In genomic region chr11:118221419-118221818, GRCh38 we compare ENCODE assay signal across 25 cellular contexts. TPM values are rescaled to one million over a fixed set of nuclear protein-coding genes. Genes with fewer than 3 reads are reported as not detected.
A peak's percentile ranks its signal among the peaks of the same experiment; 100 is the strongest.
DNase-seq lines count a peak whose midpoint lies in the region; ATAC-seq and TF ChIP-seq lines count a peak whose summit lies in the region.
"Had no signal": no experiment of that assay in that cellular context is flagged by ENCODE, and none has a peak within 500 bp of the region (broad histone marks: within the 10 kb centered on the region; RNA-seq: fewer than 3 reads in every experiment).

No MANE protein-coding gene starts in this region.

- H3K27me3 ChIP-seq in H9 (ENCODE audit: insufficient read depth, low read length), result no peaks in the 10 kb centered on the region
- H3K27me3 ChIP-seq: body of pancreas had no signal

- POLR2A ChIA-PET in naive thymus-derived CD8-positive, alpha-beta T cell (lab: Charles Lee), result interaction anchor here (0.6 to 3.0 kb wide), 13 partner anchors 8 to 215 kb away, joined by 3 to 17 read pairs (median 4); partner anchors contain the start of genes KMT2A and UBE4A

- WGBS in H9 (ENCODE audit: extremely low coverage, insufficient read length, low lambda C conversion rate), result no CpG with 5 or more reads among the region's 5 CpGs

- H3K4me3 Mint-ChIP-seq in activated CD4-positive, alpha-beta T cell treated with anti-CD3 and anti-CD28 coated beads, Interleukin-2, amount 10 ng/mL, durations not matched to agents 24 days and 14 days, result peak overlapping the region; percentile 88
- H3K4me3 Mint-ChIP-seq in H9, result no peak overlapping the region
- H3K4me3 Mint-ChIP-seq in activated T-helper 1 cell treated with anti-CD3 and anti-CD28 coated beads, Interleukin-12 subunit alpha, Interleukin-12 subunit beta, Interleukin-2, Interleukin-4 antibody, amounts not matched to agents 30 ng/mL and 10 ng/mL and 1 ng/mL, durations not matched to agents 14 hours and 24 hours and 36 hours, result peak overlapping the region; percentile 24
- H3K4me3 Mint-ChIP-seq in naive thymus-derived CD8-positive, alpha-beta T cell, result peak overlapping the region in 9 of 10 donors; percentile 61 to 95 (median 84)
- H3K4me3 Mint-ChIP-seq in progenitor cell of endocrine pancreas (ENCODE audit: low read depth), result no peak overlapping the region
- H3K4me3 Mint-ChIP-seq: neural progenitor cell had no signal

- no peak overlapping the region for H3K9ac ChIP-seq in H9 (ENCODE audit: extremely low read depth, insufficient read length, low read length)
- H3K9ac ChIP-seq: neural progenitor cell had no signal

- no peak overlapping the region for H3K4ac ChIP-seq in H9 (ENCODE audit: low read depth, low read length)

- H3K4me1 ChIP-seq in H9 (ENCODE audit: insufficient read depth, low read length), result no peaks in the 10 kb centered on the region
- H3K4me1 ChIP-seq: body of pancreas, neural progenitor cell, sigmoid colon had no signal

- H3K79me2 ChIP-seq in H9 (ENCODE audit: insufficient read depth, low read length), result no peaks in the 10 kb centered on the region

- H3K4me2 ChIP-seq in H9 (ENCODE audit: insufficient read depth, insufficient read length, low read length), result no peak overlapping the region
- H3K4me2 ChIP-seq: neural progenitor cell, PC-9 had no signal

- no peak overlapping the region for H3T11ph ChIP-seq in H9 (ENCODE audit: low read length)

- H3K23ac ChIP-seq in H9 (ENCODE audit: insufficient read length, low read depth, low read length), result no peak overlapping the region

- no peak overlapping the region for H2BK120ac ChIP-seq in H9 (ENCODE audit: low read depth, low read length, poor library complexity, severe bottlenecking)

- no peaks in the 10 kb centered on the region for H3K23me2 ChIP-seq in H9 (ENCODE audit: insufficient read length, low read depth, low read length, poor library complexity, severe bottlenecking)

- no peak overlapping the region for H2AK5ac ChIP-seq in H9 (ENCODE audit: insufficient read length, low read length)

- no peak overlapping the region for H3K18ac ChIP-seq in H9 (ENCODE audit: insufficient read length, low read depth, low read length)

- H2BK12ac ChIP-seq in H9 (ENCODE audit: insufficient read length, low read depth, low read length), result no peak overlapping the region

- H2AFZ ChIP-seq in H9 (ENCODE audit: low read length), result no peak overlapping the region
- H2AFZ ChIP-seq: neural progenitor cell, PC-9 had no signal

- no peak overlapping the region for H4K8ac ChIP-seq in H9 (replicated peaks; ENCODE audit: insufficient read length, low read depth, low read length)

- H4K20me1 ChIP-seq in H9 (ENCODE audit: control insufficient read depth, insufficient read depth, insufficient read length), result no peaks in the 10 kb centered on the region

- peaks cover 81% of the 10 kb centered on the region for H3K4me1 Mint-ChIP-seq in activated CD4-positive, alpha-beta T cell treated with anti-CD3 and anti-CD28 coated beads, Interleukin-2, amount 10 ng/mL, durations not matched to agents 24 days and 14 days
- H3K4me1 Mint-ChIP-seq in H9 (no peaks in the 10 kb centered on the region), progenitor cell of endocrine pancreas (ENCODE audit: low read depth) (peaks cover 9% of the 10 kb centered on the region)
- H3K4me1 Mint-ChIP-seq in activated T-helper 1 cell treated with anti-CD3 and anti-CD28 coated beads, Interleukin-12 subunit alpha, Interleukin-12 subunit beta, Interleukin-2, Interleukin-4 antibody, amounts not matched to agents 30 ng/mL and 10 ng/mL and 1 ng/mL, durations not matched to agents 14 hours and 24 hours and 36 hours (ENCODE audit: low read depth), result peaks cover 90% of the 10 kb centered on the region
- H3K4me1 Mint-ChIP-seq in naive thymus-derived CD8-positive, alpha-beta T cell, result peaks cover 58 to 77% (median 73%) of the 10 kb centered on the region in 4 donors
- H3K4me1 Mint-ChIP-seq: neural progenitor cell had no signal

- H3K79me1 ChIP-seq in H9 (ENCODE audit: insufficient read depth, low read depth, low read length, poor library complexity, severe bottlenecking), result no peaks in the 10 kb centered on the region

- H3K27me3 Mint-ChIP-seq in activated CD4-positive, alpha-beta T cell treated with anti-CD3 and anti-CD28 coated beads, Interleukin-2, amount 10 ng/mL, durations not matched to agents 24 days and 14 days, result no peaks in the 10 kb centered on the region
- H3K27me3 Mint-ChIP-seq in H9 (ENCODE audit: low read depth) (peaks cover 27% of the 10 kb centered on the region), progenitor cell of endocrine pancreas (no peaks in the 10 kb centered on the region)
- H3K27me3 Mint-ChIP-seq in activated T-helper 1 cell treated with anti-CD3 and anti-CD28 coated beads, Interleukin-12 subunit alpha, Interleukin-12 subunit beta, Interleukin-2, Interleukin-4 antibody, amounts not matched to agents 30 ng/mL and 10 ng/mL and 1 ng/mL, durations not matched to agents 14 hours and 24 hours and 36 hours (ENCODE audit: insufficient read depth), result no peaks in the 10 kb centered on the region
- no peaks in the 10 kb centered on the region for H3K27me3 Mint-ChIP-seq in naive thymus-derived CD8-positive, alpha-beta T cell

- no peak overlapping the region for H4K91ac ChIP-seq in H9 (ENCODE audit: insufficient read length, low read depth, low read length)

- peaks cover 10% of the 10 kb centered on the region for H3K9me3 Mint-ChIP-seq in activated CD4-positive, alpha-beta T cell treated with anti-CD3 and anti-CD28 coated beads, Interleukin-2, amount 10 ng/mL, durations not matched to agents 24 days and 14 days
- no peaks in the 10 kb centered on the region for H3K9me3 Mint-ChIP-seq in H9
- H3K9me3 Mint-ChIP-seq in activated T-helper 1 cell treated with anti-CD3 and anti-CD28 coated beads, Interleukin-12 subunit alpha, Interleukin-12 subunit beta, Interleukin-2, Interleukin-4 antibody, amounts not matched to agents 30 ng/mL and 10 ng/mL and 1 ng/mL, durations not matched to agents 14 hours and 24 hours and 36 hours, result peaks cover 11% of the 10 kb centered on the region
- H3K9me3 Mint-ChIP-seq in naive thymus-derived CD8-positive, alpha-beta T cell, result no peaks in the 10 kb centered on the region
- H3K9me3 Mint-ChIP-seq in progenitor cell of endocrine pancreas (ENCODE audit: low read depth), result no peaks in the 10 kb centered on the region
- H3K9me3 Mint-ChIP-seq: neural progenitor cell had no signal

- H2BK5ac ChIP-seq in H9 (ENCODE audit: insufficient read length, low read length), result no peak overlapping the region

- peaks cover 67% of the 10 kb centered on the region for H3K36me3 Mint-ChIP-seq in activated CD4-positive, alpha-beta T cell treated with anti-CD3 and anti-CD28 coated beads, Interleukin-2, amount 10 ng/mL, durations not matched to agents 24 days and 14 days (ENCODE audit: low read depth)
- H3K36me3 Mint-ChIP-seq in H9 (ENCODE audit: insufficient read depth in 1 of 3, low read depth in 3 of 3), result no peaks in the 10 kb centered on the region
- H3K36me3 Mint-ChIP-seq in activated T-helper 1 cell treated with anti-CD3 and anti-CD28 coated beads, Interleukin-12 subunit alpha, Interleukin-12 subunit beta, Interleukin-2, Interleukin-4 antibody, amounts not matched to agents 30 ng/mL and 10 ng/mL and 1 ng/mL, durations not matched to agents 14 hours and 24 hours and 36 hours (ENCODE audit: low read depth), result peaks cover 46% of the 10 kb centered on the region
- H3K36me3 Mint-ChIP-seq in naive thymus-derived CD8-positive, alpha-beta T cell, result peaks cover 0 to 12% (median 1%) of the 10 kb centered on the region in 3 donors
- no peaks in the 10 kb centered on the region for H3K36me3 Mint-ChIP-seq in progenitor cell of endocrine pancreas (ENCODE audit: insufficient read depth)
- H3K36me3 Mint-ChIP-seq: neural progenitor cell had no signal

- H2BK20ac ChIP-seq in H9 (ENCODE audit: low read depth, low read length, poor library complexity, severe bottlenecking), result no peak overlapping the region

- H4K5ac ChIP-seq in H9 (ENCODE audit: insufficient read length, low read depth, low read length), result no peak overlapping the region

- H3K9me3 ChIP-seq in H9 (ENCODE audit: control insufficient read depth, low read depth, low read length), result no peaks in the 10 kb centered on the region
- H3K9me3 ChIP-seq: adrenal gland, body of pancreas, sigmoid colon had no signal

- no peak overlapping the region for H3K56ac ChIP-seq in H9 (ENCODE audit: insufficient read length, low read depth, low read length)

- no peak overlapping the region for H2BK15ac ChIP-seq in H9 (ENCODE audit: low read depth, low read length)

- no peak for ATAC-seq in naive thymus-derived CD8-positive, alpha-beta T cell
- ATAC-seq: body of pancreas had no signal

- H3K27ac ChIP-seq in H9 (ENCODE audit: insufficient read length, low read depth, low read length), result no peak overlapping the region
- H3K27ac ChIP-seq: adrenal gland, body of pancreas, dorsolateral prefrontal cortex, neural progenitor cell, PC-9, sigmoid colon had no signal

- H3K27ac Mint-ChIP-seq in activated CD4-positive, alpha-beta T cell treated with anti-CD3 and anti-CD28 coated beads, Interleukin-2, amount 10 ng/mL, durations not matched to agents 24 days and 14 days, result peak overlapping the region; percentile 100
- H3K27ac Mint-ChIP-seq in H9, result no peak overlapping the region
- H3K27ac Mint-ChIP-seq in activated T-helper 1 cell treated with anti-CD3 and anti-CD28 coated beads, Interleukin-12 subunit alpha, Interleukin-12 subunit beta, Interleukin-2, Interleukin-4 antibody, amounts not matched to agents 30 ng/mL and 10 ng/mL and 1 ng/mL, durations not matched to agents 14 hours and 24 hours and 36 hours, result peak overlapping the region; percentile 16
- peak overlapping the region in 8 of 10 donors; percentile 87 to 96 (median 94) for H3K27ac Mint-ChIP-seq in naive thymus-derived CD8-positive, alpha-beta T cell
- H3K27ac Mint-ChIP-seq in progenitor cell of endocrine pancreas, result no peak overlapping the region
- H3K27ac Mint-ChIP-seq: neural progenitor cell had no signal

- intact Hi-C loops in activated CD4-positive, alpha-beta T cell treated with anti-CD3 and anti-CD28 coated beads, Interleukin-2, amount 10 ng/mL, durations not matched to agents 24 days and 14 days (cut with micrococcal nuclease), result no loop called here
- intact Hi-C loops in activated T-helper 1 cell treated with anti-CD3 and anti-CD28 coated beads, Interleukin-12 subunit alpha, Interleukin-12 subunit beta, Interleukin-2, Interleukin-4 antibody, amounts not matched to agents 30 ng/mL and 10 ng/mL and 1 ng/mL, durations not matched to agents 14 hours and 24 hours and 36 hours (cut with micrococcal nuclease), result no loop called here

- TF ChIP-seq CTCF in H9 (conservative IDR thresholded peaks at IDR 0.05), result no peak
- TF ChIP-seq CTCF in progenitor cell of endocrine pancreas (IDR thresholded peaks at IDR 0.05; ENCODE audit: unreplicated experiment), result no peak

- DNase-seq in activated CD4-positive, alpha-beta T cell treated with anti-CD3 and anti-CD28 coated beads, Interleukin-2, amount 10 ng/mL, durations not matched to agents 24 days and 14 days, result peak; percentile 60
- DNase-seq in activated CD4-positive, alpha-beta T cell treated with anti-CD3 and anti-CD28 coated beads for 4 hours, result no peak
- DNase-seq in H9, result no peak
- DNase-seq in activated T-helper 1 cell treated with anti-CD3 and anti-CD28 coated beads, Interleukin-12 subunit alpha, Interleukin-12 subunit beta, Interleukin-2, Interleukin-4 antibody, amounts not matched to agents 30 ng/mL and 10 ng/mL and 1 ng/mL, durations not matched to agents 14 hours and 24 hours and 36 hours (ENCODE audit: low spot score), result no peak
- no peak for DNase-seq in naive thymus-derived CD8-positive, alpha-beta T cell
- DNase-seq in activated CD4-positive, CD25-positive, alpha-beta regulatory T cell (lab: John Stamatoyannopoulos, UW), result no peak
- no peak for DNase-seq in stimulated activated CD4-positive, alpha-beta T cell treated with anti-CD3 and anti-CD28 coated beads, Interleukin-4, amount 100 ng/mL, for 4 hours
- DNase-seq in progenitor cell of endocrine pancreas (ENCODE audit: low spot score, unreplicated experiment), result no peak
- DNase-seq: adrenal gland; body of pancreas; cerebellar nuclear complex; dorsolateral prefrontal cortex; GOT3; NCI-H1092; NCI-H187 treated with DMSO at 0.1 percent for 48 hours; NCI-H524 treated with DMSO at 0.1 percent for 48 hours; PC-9; Right ventricle myocardium superior; sigmoid colon; stimulated activated naive CD4-positive, alpha-beta T cell treated with Interleukin-2 at 50 U/mL for 16 hours had no signal

- H3K14ac ChIP-seq in H9 (ENCODE audit: insufficient read depth, low read length), result 0 out of 2 replicates have a peak overlapping the region, but pooled peaks have one; percentile 61

RNA-seq across cellular contexts. Expression of gene JAML, which starts 3.4 kb away (rescaled TPM):
- 303 and 318 TPM in 2 replicates for total RNA-seq in activated CD4-positive, alpha-beta T cell treated with anti-CD3 and anti-CD28 coated beads, Interleukin-2, amount 10 ng/mL, durations not matched to agents 24 days and 14 days
- 0.35 and 0.48 TPM in 2 replicates for total RNA-seq in H9 (2021)
- 264 and 271 TPM in 2 replicates for total RNA-seq in activated T-helper 1 cell treated with anti-CD3 and anti-CD28 coated beads, Interleukin-12 subunit alpha, Interleukin-12 subunit beta, Interleukin-2, Interleukin-4 antibody, amounts not matched to agents 30 ng/mL and 10 ng/mL and 1 ng/mL, durations not matched to agents 14 hours and 24 hours and 36 hours
- total RNA-seq in naive thymus-derived CD8-positive, alpha-beta T cell, result 100 to 1,000 TPM; 157 to 161 TPM
- polyA plus RNA-seq in naive thymus-derived CD8-positive, alpha-beta T cell, result 100 to 1,000 TPM; 120 to 195 (median 159) TPM
- total RNA-seq in progenitor cell of endocrine pancreas, result 0.22 and 0.60 TPM in 2 replicates
- total RNA-seq: A172, HT-29, PC-9 had no signal

RNA-seq across cellular contexts. Expression of gene MPZL3, which starts 30.7 kb away (rescaled TPM):
- 64.6 and 65.4 TPM in 2 replicates for total RNA-seq in activated CD4-positive, alpha-beta T cell treated with anti-CD3 and anti-CD28 coated beads, Interleukin-2, amount 10 ng/mL, durations not matched to agents 24 days and 14 days
- total RNA-seq in H9 (2021) (2.1 and 2.6 TPM in 2 replicates), progenitor cell of endocrine pancreas (6.3 and 7.4 TPM in 2 replicates)
- total RNA-seq in activated T-helper 1 cell treated with anti-CD3 and anti-CD28 coated beads, Interleukin-12 subunit alpha, Interleukin-12 subunit beta, Interleukin-2, Interleukin-4 antibody, amounts not matched to agents 30 ng/mL and 10 ng/mL and 1 ng/mL, durations not matched to agents 14 hours and 24 hours and 36 hours, result 63.5 and 69.3 TPM in 2 replicates
- total RNA-seq in naive thymus-derived CD8-positive, alpha-beta T cell, result 10 to 100 TPM; 11.2 to 12.6 TPM
- polyA plus RNA-seq in naive thymus-derived CD8-positive, alpha-beta T cell, result 1 to 10 TPM; 1.9 to 3.4 (median 3.2) TPM

RNA-seq across cellular contexts. Expression of gene MPZL2, which starts 42.7 kb away (rescaled TPM):
- total RNA-seq in activated CD4-positive, alpha-beta T cell treated with anti-CD3 and anti-CD28 coated beads, Interleukin-2, amount 10 ng/mL, durations not matched to agents 24 days and 14 days, result 18.5 and 19.3 TPM in 2 replicates
- 0.26 and 0.55 TPM in 2 replicates for total RNA-seq in H9 (2021)
- total RNA-seq in activated T-helper 1 cell treated with anti-CD3 and anti-CD28 coated beads, Interleukin-12 subunit alpha, Interleukin-12 subunit beta, Interleukin-2, Interleukin-4 antibody, amounts not matched to agents 30 ng/mL and 10 ng/mL and 1 ng/mL, durations not matched to agents 14 hours and 24 hours and 36 hours, result 13.2 and 15.9 TPM in 2 replicates
- 1 to 10 TPM; 2.8 to 3.1 TPM for total RNA-seq in naive thymus-derived CD8-positive, alpha-beta T cell
- 1 to 10 TPM in 2 of 3 donors, under 1 TPM in 1; 0.94 to 3.1 (median 1.2) TPM for polyA plus RNA-seq in naive thymus-derived CD8-positive, alpha-beta T cell
- total RNA-seq in progenitor cell of endocrine pancreas, result 22.4 and 22.9 TPM in 2 replicates
- total RNA-seq: A172 had no signal

RNA-seq across cellular contexts. Expression of gene SCN2B, which starts 45.0 kb away (rescaled TPM):
- total RNA-seq in activated CD4-positive, alpha-beta T cell treated with anti-CD3 and anti-CD28 coated beads, Interleukin-2, amount 10 ng/mL, durations not matched to agents 24 days and 14 days, result 0.02 and 0.05 TPM in 2 replicates
- total RNA-seq in H9 (2021), result not detected in 2 replicates
- total RNA-seq in activated T-helper 1 cell treated with anti-CD3 and anti-CD28 coated beads, Interleukin-12 subunit alpha, Interleukin-12 subunit beta, Interleukin-2, Interleukin-4 antibody, amounts not matched to agents 30 ng/mL and 10 ng/mL and 1 ng/mL, durations not matched to agents 14 hours and 24 hours and 36 hours, result not detected in 2 replicates
- not detected for total RNA-seq in naive thymus-derived CD8-positive, alpha-beta T cell
- polyA plus RNA-seq in naive thymus-derived CD8-positive, alpha-beta T cell, result not detected
- 0.05 and 0.07 TPM in 2 replicates for total RNA-seq in progenitor cell of endocrine pancreas
- total RNA-seq: A172; activated CD8-positive, alpha-beta memory T cell treated with anti-CD3 and anti-CD28 coated beads for 36 hours; endothelial cell of umbilical vein; HT-29; PC-9 had no signal
- polyA plus RNA-seq: endothelial cell of umbilical vein had no signal

Comparison
In these comparisons a context has a peak if more than half of its experiments do, and no peak if none do; other contexts are left out.
1. H3K27ac Mint-ChIP-seq: peak in activated CD4-positive, alpha-beta T cell treated with anti-CD3 and anti-CD28 coated beads, Interleukin-2, amount 10 ng/mL, durations not matched to agents 24 days and 14 days (single experiment), activated T-helper 1 cell treated with anti-CD3 and anti-CD28 coated beads, Interleukin-12 subunit alpha, Interleukin-12 subunit beta, Interleukin-2, Interleukin-4 antibody, amounts not matched to agents 30 ng/mL and 10 ng/mL and 1 ng/mL, durations not matched to agents 14 hours and 24 hours and 36 hours (single experiment) and naive thymus-derived CD8-positive, alpha-beta T cell (8 of 10); none in H9 (0 of 3) and progenitor cell of endocrine pancreas (single experiment).
2. H3K4me3 Mint-ChIP-seq: peak in activated CD4-positive, alpha-beta T cell treated with anti-CD3 and anti-CD28 coated beads, Interleukin-2, amount 10 ng/mL, durations not matched to agents 24 days and 14 days (single experiment), activated T-helper 1 cell treated with anti-CD3 and anti-CD28 coated beads, Interleukin-12 subunit alpha, Interleukin-12 subunit beta, Interleukin-2, Interleukin-4 antibody, amounts not matched to agents 30 ng/mL and 10 ng/mL and 1 ng/mL, durations not matched to agents 14 hours and 24 hours and 36 hours (single experiment) and naive thymus-derived CD8-positive, alpha-beta T cell (9 of 10); none in H9 (0 of 2) and progenitor cell of endocrine pancreas (single experiment).
3. RNA of gene JAML, which starts 3.4 kb away (total RNA-seq): 303 to 318 TPM in activated CD4-positive, alpha-beta T cell treated with anti-CD3 and anti-CD28 coated beads, Interleukin-2, amount 10 ng/mL, durations not matched to agents 24 days and 14 days, 264 to 271 TPM in activated T-helper 1 cell treated with anti-CD3 and anti-CD28 coated beads, Interleukin-12 subunit alpha, Interleukin-12 subunit beta, Interleukin-2, Interleukin-4 antibody, amounts not matched to agents 30 ng/mL and 10 ng/mL and 1 ng/mL, durations not matched to agents 14 hours and 24 hours and 36 hours and 157 to 161 TPM in naive thymus-derived CD8-positive, alpha-beta T cell; 0.35 to 0.48 TPM in H9 and 0.22 to 0.60 TPM in progenitor cell of endocrine pancreas; every median in the first group is over 10 times any median in the second.